In the genomic region with DNA sequence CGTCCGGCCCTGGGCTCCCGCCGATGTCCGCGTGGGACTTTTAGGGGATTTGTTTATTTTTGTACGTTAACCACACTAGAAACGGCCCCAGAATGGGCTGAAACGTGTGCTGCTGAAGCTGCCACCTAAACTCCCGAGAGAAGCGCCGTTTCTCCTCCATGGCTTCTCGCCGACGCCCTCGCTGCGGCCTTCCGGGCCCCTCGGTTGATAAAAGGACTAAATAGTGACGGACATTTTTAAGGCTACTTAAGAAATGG, we compare ENCODE assay signal across 8 cellular contexts. TPM values are rescaled to one million over a fixed set of nuclear protein-coding genes. Genes with fewer than 3 reads are reported as not detected.
DNase-seq lines count a peak whose midpoint lies in the region; ATAC-seq and TF ChIP-seq lines count a peak whose summit lies in the region.

No MANE protein-coding gene starts in this region.

- H3K9me3 ChIP-seq in MM.1S (replicated peaks; ENCODE audit: insufficient read depth, low read length), result no peaks in the 10 kb centered on the region

- peaks cover 67% of the 10 kb centered on the region for H3K4me1 Mint-ChIP-seq in dendritic cell treated with granulocyte-macrophage colony-stimulating factor and Interleukin-4, amounts not matched to agents 40 ng/mL and 50 ng/mL, for 4 days (ENCODE audit: low read depth)
- peaks cover 36% of the 10 kb centered on the region for H3K4me1 Mint-ChIP-seq in neural crest cell

- ATAC-seq in GM19035 (IDR thresholded peaks at IDR 0.05; ENCODE audit: unreplicated experiment), result peak; percentile 3
- no peak for ATAC-seq in GM19452 (IDR thresholded peaks at IDR 0.05; ENCODE audit: unreplicated experiment)

- H4K20me1 ChIP-seq in MM.1S (ENCODE audit: insufficient read depth, low read length), result peaks cover 10% of the 10 kb centered on the region; the same call in 1 of the 2 replicates

- peaks cover 19% of the 10 kb centered on the region for H3F3A ChIP-seq in MM.1S (ENCODE audit: insufficient read depth, low read length)

- no peaks in the 10 kb centered on the region for H3K9me3 Mint-ChIP-seq in dendritic cell treated with granulocyte-macrophage colony-stimulating factor and Interleukin-4, amounts not matched to agents 40 ng/mL and 50 ng/mL, for 4 days
- no peaks in the 10 kb centered on the region for H3K9me3 Mint-ChIP-seq in neural crest cell

- H3K36me3 ChIP-seq in MM.1S (replicated peaks; ENCODE audit: insufficient read depth, low read length), result no peaks in the 10 kb centered on the region

- peak overlapping the region; percentile 70; the same call in 1 of the 2 replicates for H3K27ac ChIP-seq in MM.1S (ENCODE audit: low read length)

- intact Hi-C loops in dendritic cell treated with granulocyte-macrophage colony-stimulating factor and Interleukin-4, amounts not matched to agents 40 ng/mL and 50 ng/mL, for 4 days (cut with micrococcal nuclease), result loop anchor here (5.0 kb wide), 2 partner anchors 33 to 72 kb away; a partner anchor contains a TSS

- H3K9ac ChIP-seq in MM.1S (ENCODE audit: low read length), result peak overlapping the region; percentile 39

- peak overlapping the region; percentile 100 for H3K27ac Mint-ChIP-seq in dendritic cell treated with granulocyte-macrophage colony-stimulating factor and Interleukin-4, amounts not matched to agents 40 ng/mL and 50 ng/mL, for 4 days
- H3K27ac Mint-ChIP-seq in neural crest cell (ENCODE audit: unreplicated experiment), result no peak overlapping the region

- peaks cover 35% of the 10 kb centered on the region for H3K36me3 Mint-ChIP-seq in dendritic cell treated with granulocyte-macrophage colony-stimulating factor and Interleukin-4, amounts not matched to agents 40 ng/mL and 50 ng/mL, for 4 days (ENCODE audit: low read depth)
- H3K36me3 Mint-ChIP-seq in neural crest cell (ENCODE audit: low read depth), result no peaks in the 10 kb centered on the region

- H3K4me3 ChIP-seq in MM.1S (ENCODE audit: low read length), result peak overlapping the region; percentile 78

- H3K4me2 ChIP-seq in MM.1S (ENCODE audit: low read depth, low read length), result peak overlapping the region; percentile 90

- peaks cover 40% of the 10 kb centered on the region for H3K79me2 ChIP-seq in MM.1S (ENCODE audit: low read length)

- peaks cover 28% of the 10 kb centered on the region for H3K4me1 ChIP-seq in MM.1S (ENCODE audit: low read length)

- peaks cover 20% of the 10 kb centered on the region for H3K27me3 ChIP-seq in MM.1S (replicated peaks; ENCODE audit: insufficient read depth, low read length)

- no peak for TF ChIP-seq CTCF in MM.1S (IDR thresholded peaks at IDR 0.05; ENCODE audit: low read length)
- TF ChIP-seq CTCF in neural crest cell (conservative IDR thresholded peaks at IDR 0.05), result no peak

- H3K9me2 ChIP-seq in MM.1S (replicated peaks; ENCODE audit: insufficient read depth, low read length), result no peaks in the 10 kb centered on the region

- peak overlapping the region; percentile 97 for H3K4me3 Mint-ChIP-seq in dendritic cell treated with granulocyte-macrophage colony-stimulating factor and Interleukin-4, amounts not matched to agents 40 ng/mL and 50 ng/mL, for 4 days
- H3K4me3 Mint-ChIP-seq in neural crest cell, result peak overlapping the region; percentile 87

- H2AFZ ChIP-seq in MM.1S (ENCODE audit: low read length), result peak overlapping the region; percentile 87

- DNase-seq in MM.1S (no peak), neural crest cell (ENCODE audit: low read depth, low spot score) (no peak), cortex of kidney (lab: John Stamatoyannopoulos, UW) (no peak), NCI-H748 (lab: John Stamatoyannopoulos, UW; ENCODE audit: unreplicated experiment) (no peak), NCI-H446 treated with DMSO at 0.1 percent for 48 hours (lab: John Stamatoyannopoulos, UW) (no peak)

- no peaks in the 10 kb centered on the region for H3K27me3 Mint-ChIP-seq in dendritic cell treated with granulocyte-macrophage colony-stimulating factor and Interleukin-4, amounts not matched to agents 40 ng/mL and 50 ng/mL, for 4 days
- H3K27me3 Mint-ChIP-seq in neural crest cell (ENCODE audit: low read depth), result peaks cover 46% of the 10 kb centered on the region

RNA-seq across cellular contexts. Expression of a gene that starts 0.7 kb away (rescaled TPM):
- 164 and 169 TPM in 2 replicates for total RNA-seq in neural crest cell

RNA-seq across cellular contexts. Expression of a gene that starts 46.5 kb away (rescaled TPM):
- 0.84 and 0.89 TPM in 2 replicates for total RNA-seq in neural crest cell

RNA-seq across cellular contexts. Expression of a gene that starts 56.3 kb away (rescaled TPM):
- 92.1 and 97.7 TPM in 2 replicates for total RNA-seq in neural crest cell
